Comparison of ENCODE assay signal across 19 cellular contexts in the genomic region with DNA sequence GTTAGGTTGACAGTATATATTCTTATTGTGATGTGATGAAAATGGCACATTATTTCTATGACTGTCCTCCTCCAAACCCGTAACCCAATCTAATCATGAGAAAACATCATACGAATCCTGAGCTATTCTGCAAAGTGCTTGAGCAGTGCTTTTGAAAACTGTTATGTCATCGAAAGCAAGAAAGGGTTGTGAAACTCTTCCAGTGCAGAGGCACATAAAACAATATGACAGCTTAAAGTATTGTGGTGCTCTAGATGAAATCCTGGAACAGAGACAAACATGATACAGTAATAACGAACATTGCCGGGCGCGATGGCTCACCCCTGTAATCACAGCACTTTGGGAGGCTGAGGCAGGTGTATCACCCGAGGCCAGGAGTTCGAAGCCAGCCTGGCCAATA.
"Had no signal": no experiment of that assay in that cellular context is flagged by ENCODE, and none has a peak within 500 bp of the region (broad histone marks: within the 10 kb centered on the region; RNA-seq: fewer than 3 reads in every experiment).

No MANE protein-coding gene starts in this region.

- H3K27ac Mint-ChIP-seq: naive thymus-derived CD4-positive, alpha-beta T cell; nephron progenitor cell; stimulated activated effector memory CD8-positive, alpha-beta T cell treated with anti-CD3 and anti-CD28 coated beads, Interleukin-12 subunit alpha, Interleukin-12 subunit beta, amount 100 ng/mL, for 72 hours had no signal

- H3K27me3 ChIP-seq: dorsolateral prefrontal cortex, gastrocnemius medialis, heart right ventricle, right lobe of liver, tibial artery, upper lobe of left lung, uterus had no signal

- ATAC-seq: esophagus mucosa; gastrocnemius medialis; heart right ventricle; naive thymus-derived CD4-positive, alpha-beta T cell; right lobe of liver; stimulated activated effector memory CD8-positive, alpha-beta T cell treated with anti-CD3 and anti-CD28 coated beads, Interleukin-12 subunit alpha, Interleukin-12 subunit beta, amount 100 ng/mL, for 72 hours; stimulated activated naive CD8-positive, alpha-beta T cell treated with anti-CD3 and anti-CD28 coated beads, Interleukin-15, Interleukin-2, amounts not matched to agents 100 U/mL and 50 U/mL, for 24 hours had no signal

- H3K27me3 Mint-ChIP-seq: naive thymus-derived CD4-positive, alpha-beta T cell had no signal

- H3K4me3 Mint-ChIP-seq: naive thymus-derived CD4-positive, alpha-beta T cell; nephron progenitor cell; stimulated activated effector memory CD8-positive, alpha-beta T cell treated with anti-CD3 and anti-CD28 coated beads, Interleukin-12 subunit alpha, Interleukin-12 subunit beta, amount 100 ng/mL, for 72 hours had no signal

- H3K9ac ChIP-seq: parathyroid adenoma had no signal

- H3K4me3 ChIP-seq: dorsolateral prefrontal cortex, gastrocnemius medialis, heart right ventricle, prostate gland, right lobe of liver, tibial artery, upper lobe of left lung, uterus had no signal

- H3K4me1 Mint-ChIP-seq: naive thymus-derived CD4-positive, alpha-beta T cell; nephron progenitor cell; stimulated activated effector memory CD8-positive, alpha-beta T cell treated with anti-CD3 and anti-CD28 coated beads, Interleukin-12 subunit alpha, Interleukin-12 subunit beta, amount 100 ng/mL, for 72 hours had no signal

- H3K27ac ChIP-seq: dorsolateral prefrontal cortex, gastrocnemius medialis, heart right ventricle, parathyroid adenoma, prostate gland, right lobe of liver, tibial artery, upper lobe of left lung, uterus had no signal

- H3K36me3 Mint-ChIP-seq: naive thymus-derived CD4-positive, alpha-beta T cell; stimulated activated effector memory CD8-positive, alpha-beta T cell treated with anti-CD3 and anti-CD28 coated beads, Interleukin-12 subunit alpha, Interleukin-12 subunit beta, amount 100 ng/mL, for 72 hours had no signal

- H3K4me1 ChIP-seq: gastrocnemius medialis, heart right ventricle, parathyroid adenoma, prostate gland, right lobe of liver, tibial artery, upper lobe of left lung, uterus had no signal

- H3K9me3 ChIP-seq: gastrocnemius medialis, prostate gland, right lobe of liver, tibial artery, upper lobe of left lung, uterus had no signal

- H3K36me3 ChIP-seq: gastrocnemius medialis, heart right ventricle, prostate gland, right lobe of liver, tibial artery, upper lobe of left lung, uterus had no signal

- H3K79me2 ChIP-seq: parathyroid adenoma had no signal

- H3K9me3 Mint-ChIP-seq: nephron progenitor cell had no signal

- H2AFZ ChIP-seq: parathyroid adenoma had no signal

- DNase-seq: dorsolateral prefrontal cortex; effector memory CD4-positive, alpha-beta T cell; gastrocnemius medialis; heart right ventricle; hypothalamus; kidney glomerular epithelial cell; naive thymus-derived CD4-positive, alpha-beta T cell; nephron progenitor cell; right lobe of liver; stimulated activated CD4-positive, alpha-beta T cell treated with anti-CD3 and anti-CD28 coated beads, Interleukin-4, amount 100 ng/mL, for 1 hour; stimulated activated CD8-positive, alpha-beta memory T cell treated with anti-CD3 and anti-CD28 coated beads, Interleukin-4, amount 100 ng/mL, for 48 hours; stimulated activated naive CD8-positive, alpha-beta T cell treated with anti-CD3 and anti-CD28 coated beads, Interleukin-15, Interleukin-2, amounts not matched to agents 100 U/mL and 50 U/mL, for 24 hours; tibial artery; upper lobe of left lung; uterus had no signal
